17 cellular contexts compared by ENCODE assay signal in the genomic region with DNA sequence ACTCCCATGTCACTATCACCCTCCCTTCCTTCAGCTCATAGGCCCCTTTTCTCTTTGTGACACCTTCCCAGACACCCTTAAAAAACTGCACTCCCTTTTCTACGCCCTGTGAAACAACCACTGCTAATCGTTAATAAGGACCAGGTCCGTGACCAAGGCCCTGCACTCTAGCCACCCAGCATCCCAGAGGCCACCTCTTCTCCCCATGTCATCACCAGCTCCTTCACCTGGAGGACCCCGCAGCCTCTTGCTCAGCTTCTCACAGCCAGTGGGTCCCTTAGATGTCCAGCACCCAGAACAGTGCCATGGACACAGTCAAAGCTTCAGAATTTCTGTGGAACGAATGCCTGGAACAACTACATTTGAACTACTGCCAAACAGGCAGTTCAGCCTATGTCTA. TPM values are rescaled to one million over a fixed set of nuclear protein-coding genes. Genes with fewer than 3 reads are reported as not detected.
DNase-seq lines count a peak whose midpoint lies in the region; ATAC-seq, FAIRE-seq and TF ChIP-seq lines count a peak whose summit lies in the region.
"Had no signal": no experiment of that assay in that cellular context is flagged by ENCODE, and none has a peak within 500 bp of the region (broad histone marks: within the 10 kb centered on the region; RNA-seq: fewer than 3 reads in every experiment).

No MANE protein-coding gene starts in this region.

- H3K27me3 ChIP-seq in HUES6 (ENCODE audit: control insufficient read depth, insufficient read depth, low read length) (peaks cover 20% of the 10 kb centered on the region), mesendoderm (ENCODE audit: insufficient read depth, low read length, poor library complexity) (no peaks in the 10 kb centered on the region), spleen (replicated peaks in 1 of 7) (peaks cover 0 to 82% (median 24%) of the 10 kb centered on the region in 7 donors)

- H3K4me3 Mint-ChIP-seq in chondrocyte (ENCODE audit: unreplicated experiment): no peak overlapping the region
- H3K4me3 Mint-ChIP-seq: activated naive CD8-positive, alpha-beta T cell treated with anti-CD3 and anti-CD28 coated beads, Interleukin-2, amount 10 ng/mL, durations not matched to agents 7 days and 5 days; T-helper 1 cell treated with Interleukin-12 subunit alpha and Interleukin-12 subunit beta and Interleukin-4 antibody, amounts not matched to agents 30 μg/mL and 1 μg/mL, for 36 hours had no signal

- H3K36me3 ChIP-seq in HUES6 (ENCODE audit: control insufficient read depth, insufficient read depth, low read length): no peaks in the 10 kb centered on the region
- no peaks in the 10 kb centered on the region for H3K36me3 ChIP-seq in mesendoderm (ENCODE audit: control insufficient read depth, insufficient read depth, low read length)
- no peaks in the 10 kb centered on the region for H3K36me3 ChIP-seq in spleen

- no peak for TF ChIP-seq POLR2A in spleen (IDR thresholded peaks at IDR 0.05)
- no peak for TF ChIP-seq POLR2A in GM12892 (IDR thresholded peaks at IDR 0.05; ENCODE audit: low read depth, low read length)

- DNase-seq in chondrocyte (ENCODE audit: low spot score) (no peak), mesendoderm (no peak), spleen (peak; percentile 24), GM12892 (ENCODE audit: insufficient read length) (no peak), NCI-H187 (lab: John Stamatoyannopoulos, UW) (no peak)
- DNase-seq: activated CD4-positive, alpha-beta T cell treated with anti-CD3 and anti-CD28 coated beads for 48 hours; activated naive CD8-positive, alpha-beta T cell treated with anti-CD3 and anti-CD28 coated beads, Interleukin-2, amount 10 ng/mL, durations not matched to agents 7 days and 5 days; activated T-cell treated with anti-CD3 and anti-CD28 coated beads, Interleukin-2, amount 50 U/mL, for 1 hour; CD4-positive, CD25-positive, alpha-beta regulatory T cell; cerebellar nuclear complex; KG1; NCI-H1436; NCI-H510A treated with DMSO at 0.1 percent for 48 hours had no signal

- peaks cover 60% of the 10 kb centered on the region for H3K4me1 Mint-ChIP-seq in chondrocyte (ENCODE audit: low read depth)

- H3K27ac ChIP-seq in HUES6 (ENCODE audit: low read depth, low read length) (no peak overlapping the region), mesendoderm (ENCODE audit: low read depth, low read length) (no peak overlapping the region), spleen (no peak overlapping the region)

- no peaks in the 10 kb centered on the region for H3K36me3 Mint-ChIP-seq in chondrocyte (ENCODE audit: low read depth)
- H3K36me3 Mint-ChIP-seq: activated naive CD8-positive, alpha-beta T cell treated with anti-CD3 and anti-CD28 coated beads, Interleukin-2, amount 10 ng/mL, durations not matched to agents 7 days and 5 days; CD4-positive, CD25-positive, alpha-beta regulatory T cell had no signal

- peaks cover 23% of the 10 kb centered on the region for H3K79me1 ChIP-seq in mesendoderm (ENCODE audit: low read length)

- H2BK120ac ChIP-seq in mesendoderm (ENCODE audit: low read depth, low read length): no peak overlapping the region

- ATAC-seq in HG03354 (IDR thresholded peaks at IDR 0.05; ENCODE audit: poor library complexity, severe bottlenecking, unreplicated experiment): no peak

- no peak overlapping the region for H3K4ac ChIP-seq in mesendoderm (ENCODE audit: low read depth, low read length)

- H3K4me2 ChIP-seq in mesendoderm (ENCODE audit: low read length): no peak overlapping the region

- intact Hi-C loops in spleen (cut with DNase I; ENCODE audit: low total_unique reads): no loop called here

- no peak overlapping the region for H3K18ac ChIP-seq in mesendoderm (ENCODE audit: low read length)

- peak overlapping the region; percentile 59 for H3K56ac ChIP-seq in mesendoderm (ENCODE audit: low read length)

- no peak overlapping the region for H2BK15ac ChIP-seq in mesendoderm (replicated peaks; ENCODE audit: low read depth)

- H3K23ac ChIP-seq in mesendoderm (ENCODE audit: low read length): peak overlapping the region; percentile 83

- FAIRE-seq in GM12892 (lab: Jason Lieb, UNC): no peak

- peak overlapping the region; percentile 39 for H3K27ac Mint-ChIP-seq in chondrocyte (ENCODE audit: unreplicated experiment)
- H3K27ac Mint-ChIP-seq: activated naive CD8-positive, alpha-beta T cell treated with anti-CD3 and anti-CD28 coated beads, Interleukin-2, amount 10 ng/mL, durations not matched to agents 7 days and 5 days; CD4-positive, CD25-positive, alpha-beta regulatory T cell; T-helper 1 cell treated with Interleukin-12 subunit alpha and Interleukin-12 subunit beta and Interleukin-4 antibody, amounts not matched to agents 30 μg/mL and 1 μg/mL, for 36 hours had no signal

- H3K4me1 ChIP-seq in HUES6 (ENCODE audit: control insufficient read depth, insufficient read depth, low read length) (peaks cover 50% of the 10 kb centered on the region), mesendoderm (ENCODE audit: control insufficient read depth, low read depth, low read length) (peaks cover 23% of the 10 kb centered on the region), spleen (peaks cover 6 to 42% (median 22%) of the 10 kb centered on the region in 6 donors)

- no peak overlapping the region for H2BK5ac ChIP-seq in mesendoderm (ENCODE audit: low read length)

- H3K9ac ChIP-seq in HUES6 (ENCODE audit: low read length): no peak overlapping the region
- H3K9ac ChIP-seq in mesendoderm (ENCODE audit: low read length): peak overlapping the region; percentile 23

- no CpG with 5 or more reads among the region's 5 CpGs for WGBS in mesendoderm (ENCODE audit: extremely low coverage, insufficient coverage, low lambda C conversion rate)
- WGBS in spleen, 5 donors: 84 to 92% (median 87%) methylated on average over 5 of the region's 5 CpGs

- H2AK5ac ChIP-seq in mesendoderm (ENCODE audit: low read length): no peak overlapping the region

- H3K79me2 ChIP-seq in mesendoderm (ENCODE audit: control insufficient read depth, insufficient read depth, low read length): peaks cover 60% of the 10 kb centered on the region

- H4K8ac ChIP-seq in mesendoderm (ENCODE audit: low read depth, low read length): no peak overlapping the region

- no peaks in the 10 kb centered on the region for H3K9me3 ChIP-seq in HUES6 (ENCODE audit: control insufficient read depth, insufficient read depth, low read depth, low read length)
- H3K9me3 ChIP-seq in spleen: no peaks in the 10 kb centered on the region

- TF ChIP-seq CTCF in chondrocyte (IDR thresholded peaks at IDR 0.05) (no peak), spleen (IDR thresholded peaks at IDR 0.05 in 8 of 11, conservative IDR thresholded peaks at IDR 0.05 in 3 of 11) (no peak)

- H4K5ac ChIP-seq in mesendoderm (ENCODE audit: low read length): no peak overlapping the region

- H3K4me3 ChIP-seq in HUES6 (ENCODE audit: low read depth, low read length) (peak overlapping the region; percentile 70; the same call in 1 of the 2 replicates), mesendoderm (ENCODE audit: low read length) (no peak overlapping the region), spleen (no peak overlapping the region)
- H3K4me3 ChIP-seq: lung had no signal

- no peaks in the 10 kb centered on the region for H3K9me3 Mint-ChIP-seq in chondrocyte (ENCODE audit: low read depth)
- H3K9me3 Mint-ChIP-seq: activated naive CD8-positive, alpha-beta T cell treated with anti-CD3 and anti-CD28 coated beads, Interleukin-2, amount 10 ng/mL, durations not matched to agents 7 days and 5 days; T-helper 1 cell treated with Interleukin-12 subunit alpha and Interleukin-12 subunit beta and Interleukin-4 antibody, amounts not matched to agents 30 μg/mL and 1 μg/mL, for 36 hours had no signal

- no peaks in the 10 kb centered on the region for H3K27me3 Mint-ChIP-seq in chondrocyte (ENCODE audit: low read depth)

RNA-seq across cellular contexts. Expression of gene PARD3, which starts 2.3 kb away (rescaled TPM):
- total RNA-seq in chondrocyte (25.2 to 26.5 TPM (median 26.0 TPM) in 3 replicates), spleen (10 to 100 TPM in 6 of 7 donors, 1 to 10 TPM in 1; 8.3 to 18.9 (median 11.5) TPM)
- 54.6 TPM for polyA plus RNA-seq in mesendoderm (2013, experiment 1 of 2)
- polyA plus RNA-seq in mesendoderm (2013, experiment 2 of 2): 55.6 TPM
- 1 to 10 TPM; 2.8 to 4.8 (median 4.8) TPM for polyA plus RNA-seq in spleen
- polyA plus RNA-seq in GM12892 (2012; ENCODE audit: missing spikeins): 2.7 TPM
